ENCODE assay signal across 14 cellular contexts in the genomic region with DNA sequence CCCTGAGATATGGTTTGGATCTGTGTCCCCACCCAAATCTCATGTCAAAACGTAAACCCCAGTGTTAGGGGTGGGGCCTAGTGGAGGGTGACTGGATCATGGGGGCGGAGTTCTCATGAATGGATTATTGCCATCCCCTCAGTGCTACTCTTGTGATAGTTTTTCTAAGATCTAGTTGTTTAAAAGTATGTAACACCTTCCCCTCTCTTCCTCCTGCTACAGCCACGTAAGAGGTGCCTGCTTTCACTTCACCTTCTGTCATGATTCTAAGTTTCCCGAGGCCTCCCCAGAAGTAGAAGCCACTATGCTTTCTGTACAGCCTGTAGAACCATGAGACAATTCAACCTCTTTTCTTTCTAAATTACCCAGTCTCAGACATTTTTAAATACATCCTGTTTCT. TPM values are rescaled to one million over a fixed set of nuclear protein-coding genes. Genes with fewer than 3 reads are reported as not detected.
A peak's percentile ranks its signal among the peaks of the same experiment; 100 is the strongest.
DNase-seq lines count a peak whose midpoint lies in the region; ATAC-seq, FAIRE-seq and TF ChIP-seq lines count a peak whose summit lies in the region.
"Had no signal": no experiment of that assay in that cellular context is flagged by ENCODE, and none has a peak within 500 bp of the region (broad histone marks: within the 10 kb centered on the region; RNA-seq: fewer than 3 reads in every experiment).

No MANE protein-coding gene starts in this region.

- peaks cover 2 to 32% (median 10%) of the 10 kb centered on the region in 9 donors for H3K9me3 Mint-ChIP-seq in naive thymus-derived CD8-positive, alpha-beta T cell

- H3K27me3 ChIP-seq in testis: no peaks in the 10 kb centered on the region

- intact Hi-C loops in Right ventricle myocardium superior (cut with DNase I) (no loop called here), testis (cut with DNase I; ENCODE audit: low total_unique reads) (no loop called here)

- no peaks in the 10 kb centered on the region for H3K9me3 ChIP-seq in testis

- no peak for TF ChIP-seq CTCF in testis (IDR thresholded peaks at IDR 0.05)

- WGBS in testis, 2 donors: 84 to 92% methylated on average over 4 of the region's 4 CpGs

- TF ChIP-seq POLR2A in testis (IDR thresholded peaks at IDR 0.05): no peak

- POLR2A ChIA-PET in naive thymus-derived CD8-positive, alpha-beta T cell (lab: Charles Lee): no interaction called here

- H3K4me1 Mint-ChIP-seq in naive thymus-derived CD8-positive, alpha-beta T cell: peaks cover 26 to 95% (median 83%) of the 10 kb centered on the region in 4 donors

- peak; percentile 56 for FAIRE-seq in GM18507 (lab: Jason Lieb, UNC)
- FAIRE-seq: H1 had no signal

- peak overlapping the region in 7 of 10 donors; percentile 9 to 54 (median 31) for H3K4me3 Mint-ChIP-seq in naive thymus-derived CD8-positive, alpha-beta T cell
- H3K4me3 Mint-ChIP-seq: CD14-positive monocyte had no signal

- H3K36me3 ChIP-seq in testis (ENCODE audit: low read depth, missing control alignments): no peaks in the 10 kb centered on the region

- no peak overlapping the region for H3K4me3 ChIP-seq in testis
- H3K4me3 ChIP-seq: smooth muscle cell had no signal

- DNase-seq in GM18507 (ENCODE audit: extremely low spot score, insufficient read length, low read depth) (no peak), Right ventricle myocardium superior (no peak), testis (no peak), NCI-H1694 treated with DMSO at 0.1 percent for 48 hours (lab: John Stamatoyannopoulos, UW) (no peak)
- DNase-seq in naive thymus-derived CD8-positive, alpha-beta T cell: no peak
- DNase-seq: foreskin melanocyte, mesendoderm, NCI-H1105 treated with DMSO at 0.1 percent for 48 hours, NCI-H526 treated with DMSO at 0.1 percent for 48 hours had no signal

- H3K27ac Mint-ChIP-seq in naive thymus-derived CD8-positive, alpha-beta T cell: peak overlapping the region in 9 of 10 donors; percentile 5 to 90 (median 63)

- H3K27ac ChIP-seq in testis: no peak overlapping the region

- H3K4me1 ChIP-seq in testis: peaks cover 9% of the 10 kb centered on the region

- H3K27me3 Mint-ChIP-seq in naive thymus-derived CD8-positive, alpha-beta T cell: no peaks in the 10 kb centered on the region

- peak; percentile 61 for ATAC-seq in GM21423 (IDR thresholded peaks at IDR 0.05; ENCODE audit: unreplicated experiment)
- ATAC-seq in HG03460 (IDR thresholded peaks at IDR 0.05; ENCODE audit: unreplicated experiment): peak; percentile 52
- peak; percentile 29 to 53 for ATAC-seq in naive thymus-derived CD8-positive, alpha-beta T cell
- no peak for ATAC-seq in Right ventricle myocardium superior (ENCODE audit: poor library complexity)

- H3K36me3 Mint-ChIP-seq in naive thymus-derived CD8-positive, alpha-beta T cell: peaks cover 23 to 45% (median 32%) of the 10 kb centered on the region in 3 donors

RNA-seq across cellular contexts. Expression of a gene that starts 16.9 kb away (rescaled TPM):
- 100 to 1,000 TPM; 175 to 177 TPM for total RNA-seq in naive thymus-derived CD8-positive, alpha-beta T cell
- polyA plus RNA-seq in naive thymus-derived CD8-positive, alpha-beta T cell: 10 to 100 TPM; 17.1 to 19.0 (median 18.0) TPM
- total RNA-seq in Right ventricle myocardium superior: 70.9 TPM
- total RNA-seq in testis: 10 to 100 TPM; 78.0 to 92.5 TPM
- 50.5 TPM for polyA plus RNA-seq in testis (ENCODE audit: insufficient read depth, low read depth, low replicate concordance)
